19 cellular contexts compared by ENCODE assay signal in genomic region chr2:65715328-65715727, GRCh38.
"Had no signal": no experiment of that assay in that cellular context is flagged by ENCODE, and none has a peak within 500 bp of the region (broad histone marks: within the 10 kb centered on the region; RNA-seq: fewer than 3 reads in every experiment).

No MANE protein-coding gene starts in this region.

- H3K4me1 ChIP-seq: lower lobe of right lung, parathyroid adenoma, psoas muscle, right lobe of liver, tibial nerve, uterus had no signal

- H3K79me2 ChIP-seq: hepatocyte, parathyroid adenoma had no signal

- H3K9ac ChIP-seq: parathyroid adenoma had no signal

- H3K9me3 ChIP-seq: lower lobe of right lung, psoas muscle, right lobe of liver, tibial nerve, uterus had no signal

- H3K36me3 ChIP-seq: lower lobe of right lung, right lobe of liver, tibial nerve, uterus had no signal

- H3K4me3 ChIP-seq: hepatocyte, lower lobe of right lung, psoas muscle, right lobe of liver, skin epidermis, tibial nerve, uterus had no signal

- H3K4me2 ChIP-seq: hepatocyte had no signal

- H2AFZ ChIP-seq: hepatocyte, parathyroid adenoma had no signal

- H3K27me3 ChIP-seq: hepatocyte, right lobe of liver, tibial nerve, uterus had no signal

- ATAC-seq: lower lobe of right lung; naive thymus-derived CD8-positive, alpha-beta T cell; right lobe of liver; stimulated activated naive B cell treated with anti-CD40 and anti-IgM and Interleukin-4, amounts not matched to agents 10 μg/mL and 1 μg/mL and 100 μg/mL, for 72 hours; stimulated activated naive CD8-positive, alpha-beta T cell treated with anti-CD3 and anti-CD28 coated beads, Interleukin-15, Interleukin-2, amounts not matched to agents 100 U/mL and 50 U/mL, for 24 hours had no signal

- DNase-seq: islet precursor cell; lower lobe of right lung; mammary epithelial cell; mesenchymal stem cell; naive thymus-derived CD8-positive, alpha-beta T cell; nucleus accumbens; psoas muscle; right lobe of liver; stimulated activated CD4-positive, alpha-beta T cell treated with anti-CD3 and anti-CD28 coated beads, Interleukin-12 subunit alpha, Interleukin-12 subunit beta, amount 100 ng/mL, for 4 hours; stimulated activated CD4-positive, alpha-beta T cell treated with anti-CD3 and anti-CD28 coated beads, Interleukin-15, amount 100 ng/mL, for 24 hours; stimulated activated CD4-positive, alpha-beta T cell treated with anti-CD3 and anti-CD28 coated beads, Interleukin-2, amount 100 ng/mL, for 24 hours; stimulated activated CD4-positive, alpha-beta T cell treated with anti-CD3 and anti-CD28 coated beads, Interleukin-4, amount 100 ng/mL, for 1 hour; stimulated activated naive B cell treated with anti-CD40 and anti-IgM and Interleukin-4, amounts not matched to agents 10 μg/mL and 1 μg/mL and 100 μg/mL, for 72 hours; stimulated activated naive CD8-positive, alpha-beta T cell treated with anti-CD3 and anti-CD28 coated beads, Interleukin-15, Interleukin-2, amounts not matched to agents 100 U/mL and 50 U/mL, for 24 hours; uterus had no signal

- H3K27ac ChIP-seq: hepatocyte, lower lobe of right lung, parathyroid adenoma, psoas muscle, right lobe of liver, skin epidermis, tibial nerve, uterus had no signal
